In the genomic region with DNA sequence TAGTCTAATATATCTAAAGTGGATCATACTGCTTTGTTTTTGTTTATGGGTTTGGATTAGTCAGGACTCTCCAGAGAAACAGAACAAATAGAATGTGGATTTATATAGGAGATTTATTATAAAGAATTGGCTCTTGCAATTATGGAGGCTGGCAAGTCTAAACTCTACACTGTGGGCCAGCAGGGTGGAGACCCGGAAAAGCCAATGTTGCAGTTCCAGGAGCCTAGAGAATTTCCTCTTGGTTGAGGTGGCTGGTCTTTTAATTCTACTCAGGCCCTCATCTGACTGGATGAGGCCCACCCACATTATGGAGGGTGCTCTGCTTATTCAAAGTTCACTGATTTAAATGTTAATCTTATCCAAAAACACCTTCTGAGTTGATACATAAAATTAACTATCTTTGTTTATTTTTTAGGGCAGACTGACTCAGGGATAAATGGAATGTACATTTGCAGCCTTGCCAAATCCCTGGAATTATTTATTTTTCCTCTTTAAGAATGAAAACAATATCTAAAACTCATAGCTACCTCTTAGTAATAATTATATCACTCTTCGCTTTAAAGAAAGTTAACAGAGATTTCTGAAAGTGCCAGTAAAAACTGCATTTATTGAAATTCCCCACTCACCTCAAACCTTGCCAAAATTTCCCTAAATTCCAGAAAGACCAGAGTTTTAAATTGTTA, we compare ENCODE assay signal across 19 cellular contexts. TPM values are rescaled to one million over a fixed set of nuclear protein-coding genes. Genes with fewer than 3 reads are reported as not detected.
A peak's percentile ranks its signal among the peaks of the same experiment; 100 is the strongest.
DNase-seq lines count a peak whose midpoint lies in the region; ATAC-seq and TF ChIP-seq lines count a peak whose summit lies in the region.
"Had no signal": no experiment of that assay in that cellular context is flagged by ENCODE, and none has a peak within 500 bp of the region (broad histone marks: within the 10 kb centered on the region; RNA-seq: fewer than 3 reads in every experiment).

No MANE protein-coding gene starts in this region.

- 83% methylated on average over 2 of the region's 2 CpGs for WGBS in smooth muscle cell (ENCODE audit: low lambda C conversion rate)

- H3K4me2 ChIP-seq in smooth muscle cell: peak overlapping the region; percentile 18

- no peak overlapping the region for H3K9ac ChIP-seq in smooth muscle cell (ENCODE audit: low read depth)

- H3K36me3 ChIP-seq in smooth muscle cell (ENCODE audit: low read depth): no peaks in the 10 kb centered on the region
- H3K36me3 ChIP-seq: SJSA1 had no signal

- peak overlapping the region; percentile 54 for H3K27ac ChIP-seq in smooth muscle cell (ENCODE audit: low read depth)
- H3K27ac ChIP-seq: HL-60, SJSA1 had no signal

- H3K4me1 ChIP-seq in smooth muscle cell (ENCODE audit: low read depth): peaks cover 12% of the 10 kb centered on the region

- H3F3A ChIP-seq in smooth muscle cell (ENCODE audit: low read depth): peaks cover 8% of the 10 kb centered on the region

- ATAC-seq in GM18873 (IDR thresholded peaks at IDR 0.05; ENCODE audit: low FRiP score, unreplicated experiment) (no peak), GM19452 (IDR thresholded peaks at IDR 0.05; ENCODE audit: unreplicated experiment) (no peak)
- ATAC-seq: activated CD8-positive, alpha-beta memory T cell treated with anti-CD3 and anti-CD28 coated beads, Interleukin-2, amount 10 ng/mL, durations not matched to agents 7 days and 5 days; HepG2; mucosa of descending colon had no signal

- no peak for TF ChIP-seq CTCF in astrocyte of the cerebellum (IDR thresholded peaks at IDR 0.05; ENCODE audit: low read depth, low read length, missing control alignments)
- no peak for TF ChIP-seq CTCF in smooth muscle cell (IDR thresholded peaks at IDR 0.05; ENCODE audit: borderline replicate concordance, insufficient read depth, poor library complexity, severe bottlenecking)

- DNase-seq in HCEC 1CT: peak; percentile 58
- peak; percentile 11 for DNase-seq in astrocyte of the cerebellum (ENCODE audit: low read depth)
- DNase-seq in fibroblast of peridontal ligament (ENCODE audit: extremely low read depth): peak; percentile 43
- no peak for DNase-seq in smooth muscle cell (lab: John Stamatoyannopoulos, UW; ENCODE audit: unreplicated experiment)
- no peak for DNase-seq in activated CD4-positive, alpha-beta T cell treated with anti-CD3 and anti-CD28 coated beads for 1 hour
- DNase-seq: activated CD4-positive, alpha-beta T cell treated with anti-CD3 and anti-CD28 coated beads, Interleukin-2, amount 10 ng/mL, durations not matched to agents 24 days and 14 days; activated CD8-positive, alpha-beta memory T cell treated with anti-CD3 and anti-CD28 coated beads, Interleukin-2, amount 10 ng/mL, durations not matched to agents 7 days and 5 days; aorta; CD4-positive, alpha-beta memory T cell; DMS 273 treated with DMSO at 0.1 percent for 48 hours; effector CD8-positive, alpha-beta T cell; hippocampal formation; mucosa of descending colon; NCI-H82 had no signal

- in situ Hi-C loops in astrocyte of the cerebellum (cut with HindIII; ENCODE audit: low sequenced_read_pairs): no loop called here

- peak overlapping the region; percentile 46 for H2AFZ ChIP-seq in smooth muscle cell (ENCODE audit: low read depth)

- H4K20me1 ChIP-seq in smooth muscle cell (ENCODE audit: low read depth): no peaks in the 10 kb centered on the region

- no peaks in the 10 kb centered on the region for H3K9me3 ChIP-seq in smooth muscle cell (replicated peaks; ENCODE audit: low read depth)
- H3K9me3 ChIP-seq: mucosa of descending colon, SJSA1 had no signal

- H3K4me3 ChIP-seq in astrocyte of the cerebellum (ENCODE audit: low read depth, low read length) (no peak overlapping the region), smooth muscle cell (no peak overlapping the region)
- H3K4me3 ChIP-seq: mucosa of descending colon, SJSA1 had no signal

- no peaks in the 10 kb centered on the region for H3K27me3 ChIP-seq in smooth muscle cell (ENCODE audit: low read depth)
- H3K27me3 ChIP-seq: SJSA1 had no signal

- H3K79me2 ChIP-seq in smooth muscle cell (ENCODE audit: low read depth): no peaks in the 10 kb centered on the region

RNA-seq across cellular contexts. Expression of gene SSX2IP, which starts 36.5 kb away (rescaled TPM):
- 60.9 and 69.7 TPM in 2 replicates for total RNA-seq in smooth muscle cell
- polyA plus RNA-seq in smooth muscle cell: 22.4 and 27.4 TPM in 2 replicates

Comparison
In these comparisons a context has a peak if more than half of its experiments do, and no peak if none do; other contexts are left out.
1. DNase-seq: peak in HCEC 1CT (single experiment), astrocyte of the cerebellum (single experiment) and fibroblast of peridontal ligament (single experiment); none in smooth muscle cell (single experiment) and activated CD4-positive, alpha-beta T cell treated with anti-CD3 and anti-CD28 coated beads for 1 hour (single experiment).